ENCODE assay signal across 8 cellular contexts in the genomic region with DNA sequence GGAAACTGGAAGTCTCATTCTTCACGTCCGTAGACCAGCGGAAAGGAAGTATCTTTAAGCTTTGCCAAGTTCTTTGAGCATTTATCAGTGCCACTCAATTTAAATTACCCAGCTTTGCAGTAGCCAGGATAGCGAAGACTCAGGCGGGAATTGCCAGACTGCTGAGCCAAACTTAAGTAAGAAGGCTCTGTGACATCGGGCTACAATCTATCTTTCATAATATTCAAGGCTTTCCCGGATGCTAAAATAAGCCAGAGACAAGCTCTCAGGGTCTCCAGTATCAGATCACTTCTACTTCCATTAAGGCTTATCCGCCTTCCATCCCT. TPM values are rescaled to one million over a fixed set of nuclear protein-coding genes. Genes with fewer than 3 reads are reported as not detected.
DNase-seq lines count a peak whose midpoint lies in the region; ATAC-seq and TF ChIP-seq lines count a peak whose summit lies in the region.

No MANE protein-coding gene starts in this region.

- 5% methylated on average over 8 of the region's 8 CpGs for WGBS in smooth muscle cell (ENCODE audit: low lambda C conversion rate)

- ATAC-seq in GM18868 (IDR thresholded peaks at IDR 0.05; ENCODE audit: unreplicated experiment) (peak; percentile 11), HG02798 (IDR thresholded peaks at IDR 0.05; ENCODE audit: poor library complexity, unreplicated experiment) (peak; percentile 23)

- peak overlapping the region; percentile 90 for H3K27ac Mint-ChIP-seq in activated CD4-positive, alpha-beta memory T cell treated with anti-CD3 and anti-CD28 coated beads, Interleukin-2, amount 10 ng/mL, durations not matched to agents 7 days and 5 days

- H3K4me1 ChIP-seq in right atrium auricular region (peaks cover 0 to 5% of the 10 kb centered on the region in 2 donors), smooth muscle cell (ENCODE audit: low read depth) (peaks cover 29% of the 10 kb centered on the region)

- no peaks in the 10 kb centered on the region for H3K9me3 Mint-ChIP-seq in activated CD4-positive, alpha-beta memory T cell treated with anti-CD3 and anti-CD28 coated beads, Interleukin-2, amount 10 ng/mL, durations not matched to agents 7 days and 5 days

- H3K4me3 Mint-ChIP-seq in activated CD4-positive, alpha-beta memory T cell treated with anti-CD3 and anti-CD28 coated beads, Interleukin-2, amount 10 ng/mL, durations not matched to agents 7 days and 5 days = peak overlapping the region; percentile 96

- no peaks in the 10 kb centered on the region for H3K27me3 Mint-ChIP-seq in activated CD4-positive, alpha-beta memory T cell treated with anti-CD3 and anti-CD28 coated beads, Interleukin-2, amount 10 ng/mL, durations not matched to agents 7 days and 5 days

- peaks cover 18% of the 10 kb centered on the region for H3K36me3 Mint-ChIP-seq in activated CD4-positive, alpha-beta memory T cell treated with anti-CD3 and anti-CD28 coated beads, Interleukin-2, amount 10 ng/mL, durations not matched to agents 7 days and 5 days (ENCODE audit: low read depth)

- H3K27me3 ChIP-seq in right atrium auricular region (no peaks in the 10 kb centered on the region), smooth muscle cell (ENCODE audit: low read depth) (no peaks in the 10 kb centered on the region)

- no peak for TF ChIP-seq CTCF in right atrium auricular region (IDR thresholded peaks at IDR 0.05)
- no peak for TF ChIP-seq CTCF in smooth muscle cell (IDR thresholded peaks at IDR 0.05; ENCODE audit: borderline replicate concordance, insufficient read depth, poor library complexity, severe bottlenecking)

- no peak for DNase-seq in activated CD4-positive, alpha-beta memory T cell treated with anti-CD3 and anti-CD28 coated beads, Interleukin-2, amount 10 ng/mL, durations not matched to agents 7 days and 5 days
- no peak for DNase-seq in right atrium auricular region (ENCODE audit: low spot score)
- DNase-seq in smooth muscle cell (lab: John Stamatoyannopoulos, UW; ENCODE audit: unreplicated experiment) = no peak
- DNase-seq in mesenteric fat pad (ENCODE audit: low spot score) = no peak
- no peak for DNase-seq in NOMO-1 treated with DMSO at 0.1 percent for 48 hours (lab: John Stamatoyannopoulos, UW; ENCODE audit: unreplicated experiment)
- DNase-seq in NCI-H1092 treated with DMSO at 0.1 percent for 48 hours (lab: John Stamatoyannopoulos, UW) = no peak

- no peaks in the 10 kb centered on the region for H3K9me3 ChIP-seq in right atrium auricular region
- no peaks in the 10 kb centered on the region for H3K9me3 ChIP-seq in smooth muscle cell (replicated peaks; ENCODE audit: low read depth)

- peak overlapping the region; percentile 64 to 70 for H3K4me3 ChIP-seq in right atrium auricular region
- peak overlapping the region; percentile 90 for H3K4me3 ChIP-seq in smooth muscle cell

- H3K4me2 ChIP-seq in smooth muscle cell = peak overlapping the region; percentile 92

- peak overlapping the region; percentile 98 for H2AFZ ChIP-seq in smooth muscle cell (ENCODE audit: low read depth)

- POLR2A ChIA-PET in activated CD4-positive, alpha-beta memory T cell treated with anti-CD3 and anti-CD28 coated beads, Interleukin-2, amount 10 ng/mL, durations not matched to agents 7 days and 5 days (lab: Charles Lee) = interaction anchor here (0.5 to 3.8 kb wide), 29 partner anchors 9 to 1264 kb away, joined by 3 to 55 read pairs (median 4); partner anchors contain the start of genes INTS2, MED13 and PPM1D

- H3K27ac ChIP-seq in right atrium auricular region (peak overlapping the region; percentile 63 to 66), smooth muscle cell (ENCODE audit: low read depth) (peak overlapping the region; percentile 61)

- CTCF ChIA-PET in activated CD4-positive, alpha-beta memory T cell treated with anti-CD3 and anti-CD28 coated beads, Interleukin-2, amount 10 ng/mL, durations not matched to agents 7 days and 5 days (lab: Charles Lee) = interaction anchor here (0.7 to 3.5 kb wide), 5 partner anchors 12 to 246 kb away, joined by 3 to 17 read pairs (median 3); no protein-coding TSS in a partner anchor

- H3K36me3 ChIP-seq in right atrium auricular region (no peaks in the 10 kb centered on the region), smooth muscle cell (ENCODE audit: low read depth) (peaks cover 2% of the 10 kb centered on the region)

- no peaks in the 10 kb centered on the region for H4K20me1 ChIP-seq in smooth muscle cell (ENCODE audit: low read depth)

- H3K4me1 Mint-ChIP-seq in activated CD4-positive, alpha-beta memory T cell treated with anti-CD3 and anti-CD28 coated beads, Interleukin-2, amount 10 ng/mL, durations not matched to agents 7 days and 5 days = peaks cover 40% of the 10 kb centered on the region

- H3K79me2 ChIP-seq in smooth muscle cell (ENCODE audit: low read depth) = peaks cover 21% of the 10 kb centered on the region

- peaks cover 19% of the 10 kb centered on the region for H3F3A ChIP-seq in smooth muscle cell (ENCODE audit: low read depth)

- peak overlapping the region; percentile 74 for H3K9ac ChIP-seq in smooth muscle cell (ENCODE audit: low read depth)

RNA-seq across cellular contexts. Expression of gene BRIP1, which starts 0.4 kb away (rescaled TPM):
- 10 to 100 TPM; 20.1 to 21.7 TPM for total RNA-seq in activated CD4-positive, alpha-beta memory T cell treated with anti-CD3 and anti-CD28 coated beads, Interleukin-2, amount 10 ng/mL, durations not matched to agents 7 days and 5 days
- total RNA-seq in right atrium auricular region (not detected), smooth muscle cell (7.8 and 9.1 TPM in 2 replicates), mesenteric fat pad (0.45 TPM)
- polyA plus RNA-seq in smooth muscle cell = 0.71 and 1.5 TPM in 2 replicates
